1 cellular context compared by ENCODE assay signal in the genomic region with DNA sequence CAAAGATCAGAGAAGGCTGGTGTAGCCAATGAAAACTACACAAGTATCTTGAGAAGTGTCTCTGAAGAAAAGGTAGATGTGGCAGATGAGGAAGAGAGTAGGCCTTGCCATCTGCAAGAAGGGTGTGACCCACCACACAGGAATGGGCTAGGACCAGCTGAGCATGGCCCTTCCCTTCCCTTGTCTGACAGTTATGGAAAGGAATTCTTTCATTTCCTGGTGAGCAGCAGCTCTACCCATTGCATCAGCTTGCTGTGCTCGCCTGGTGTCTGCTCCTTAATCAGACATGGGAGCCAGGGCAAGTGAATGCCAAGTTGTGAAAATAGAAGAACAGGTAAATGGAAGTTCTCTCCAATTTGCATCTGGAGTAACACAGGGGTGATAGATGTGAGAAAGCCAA.
TF ChIP-seq lines count a peak whose summit lies in the region.

No MANE protein-coding gene starts in this region.

TF ChIP-seq in SK-N-SH, 30 proteins besides CTCF, POLR2A, EP300 and RAD21 (continued from another document):
- TF ChIP-seq POLR2AphosphoS5 (IDR thresholded peaks at IDR 0.05; ENCODE audit: low read depth, low read length), result no peak
- TF ChIP-seq TEAD4 (IDR thresholded peaks at IDR 0.05; ENCODE audit: borderline replicate concordance, insufficient read depth), result no peak; the same call in 1 of the 2 replicates
- 0 out of 2 replicates have a peak, but pooled peaks have one; percentile 3 for TF ChIP-seq GABPA (IDR thresholded peaks at IDR 0.05; ENCODE audit: low read depth)
TF ChIP-seq in SK-N-SH: peak in this region for 5.
